8 cellular contexts compared by ENCODE assay signal in the genomic region with DNA sequence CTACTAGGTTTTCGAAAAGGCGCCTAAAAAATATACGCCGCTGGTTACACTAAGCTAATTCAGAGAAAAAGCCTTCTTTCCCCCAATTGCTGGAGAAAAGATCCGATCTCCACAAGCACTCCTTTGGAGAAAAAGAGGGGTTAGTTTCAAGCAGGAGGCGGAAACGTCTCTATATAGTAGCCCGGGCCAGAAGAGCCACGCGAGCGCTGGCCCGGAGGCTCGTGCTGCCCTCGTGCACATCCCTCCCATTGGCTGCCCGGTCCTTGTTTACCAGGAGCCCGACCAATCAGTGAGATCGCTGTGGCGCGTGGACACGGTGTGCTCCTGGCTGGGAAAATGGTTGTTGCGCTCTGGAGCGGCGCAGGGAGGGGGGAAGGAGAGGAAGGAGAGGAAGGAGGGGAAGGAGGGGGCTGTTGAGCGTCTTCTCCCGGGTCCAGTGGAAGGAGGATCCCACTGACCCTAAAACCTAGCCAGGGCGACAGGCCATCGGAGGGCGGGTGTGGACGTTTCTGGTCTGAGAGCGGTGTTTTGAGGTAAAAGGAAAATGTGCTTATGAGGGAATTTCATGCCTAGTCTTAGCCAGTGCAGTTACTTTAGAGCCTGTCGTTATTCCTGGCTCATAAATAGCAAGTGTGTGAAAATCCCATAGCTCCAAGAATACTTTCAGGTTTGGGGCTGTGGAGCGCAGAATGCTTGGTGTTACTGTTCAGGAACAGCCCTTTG. TPM values are rescaled to one million over a fixed set of nuclear protein-coding genes. Genes with fewer than 3 reads are reported as not detected.
DNase-seq lines count a peak whose midpoint lies in the region; ATAC-seq and TF ChIP-seq lines count a peak whose summit lies in the region.

A gene with protein sequence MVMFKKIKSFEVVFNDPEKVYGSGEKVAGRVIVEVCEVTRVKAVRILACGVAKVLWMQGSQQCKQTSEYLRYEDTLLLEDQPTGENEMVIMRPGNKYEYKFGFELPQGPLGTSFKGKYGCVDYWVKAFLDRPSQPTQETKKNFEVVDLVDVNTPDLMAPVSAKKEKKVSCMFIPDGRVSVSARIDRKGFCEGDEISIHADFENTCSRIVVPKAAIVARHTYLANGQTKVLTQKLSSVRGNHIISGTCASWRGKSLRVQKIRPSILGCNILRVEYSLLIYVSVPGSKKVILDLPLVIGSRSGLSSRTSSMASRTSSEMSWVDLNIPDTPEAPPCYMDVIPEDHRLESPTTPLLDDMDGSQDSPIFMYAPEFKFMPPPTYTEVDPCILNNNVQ (minus strand): TSS at position 147 of the 723 bp plus-strand sequence. CDS start 313 bp downstream, outside the sequence.

- DNase-seq in NCI-H1930 (lab: John Stamatoyannopoulos, UW) (peak; percentile 96 to 98), left ventricle myocardium inferior (peak; percentile 99), posterior vena cava (ENCODE audit: low spot score) (peak; percentile 100), upper lobe of left lung (peak; percentile 96 to 100)

- H3K27ac ChIP-seq in angular gyrus (ENCODE audit: low read depth, low read length) (peak within 1 kb of the TSS; percentile 98), left ventricle myocardium inferior (replicated peaks) (peak within 1 kb of the TSS; percentile 99), upper lobe of left lung (peak within 1 kb of the TSS; percentile 93 to 96 (median 96))

- WGBS in upper lobe of left lung, 2 donors = 0% methylated on average over 26 to 32 of the region's 32 CpGs

- peak; percentile 61 to 98 (median 95) for TF ChIP-seq POLR2A in upper lobe of left lung (IDR thresholded peaks at IDR 0.05)

- H3K9me3 ChIP-seq in left ventricle myocardium inferior (replicated peaks) (no peaks in the 10 kb centered on the region), upper lobe of left lung (no peaks in the 10 kb centered on the region)

- no peak for TF ChIP-seq CTCF in left ventricle myocardium inferior (IDR thresholded peaks at IDR 0.05; ENCODE audit: borderline replicate concordance)
- no peak for TF ChIP-seq CTCF in upper lobe of left lung (IDR thresholded peaks at IDR 0.05)

- TF ChIP-seq EP300 in upper lobe of left lung (IDR thresholded peaks at IDR 0.05) = peak in 2 of 4 donors; percentile 85 to 97

- peak within 1 kb of the TSS; percentile 86 for H3K4me3 ChIP-seq in left ventricle myocardium inferior
- H3K4me3 ChIP-seq in upper lobe of left lung = peak within 1 kb of the TSS; percentile 70 to 89 (median 77)

- peak; percentile 72 for ATAC-seq in GM18499 (IDR thresholded peaks at IDR 0.05; ENCODE audit: insufficient read depth, unreplicated experiment)
- ATAC-seq in HG02970 (IDR thresholded peaks at IDR 0.05; ENCODE audit: low FRiP score, unreplicated experiment) = peak; percentile 85
- ATAC-seq in upper lobe of left lung (ENCODE audit: low FRiP score in 2 of 2) = peak; percentile 95 to 98

- H3K36me3 ChIP-seq in left ventricle myocardium inferior (peaks cover 40% of the 10 kb centered on the region), upper lobe of left lung (peaks cover 26 to 43% (median 32%) of the 10 kb centered on the region in 4 donors)

- intact Hi-C loops in T-helper 2 cell treated with Interferon-gamma antibody and Interleukin-4, amounts not matched to agents 100 ng/mL and 5 ng/mL, for 36 hours (cut with micrococcal nuclease) = loop anchor here (1.0 to 2.0 kb wide), 6 partner anchors 11 to 78 kb away; a partner anchor contains a TSS
- intact Hi-C loops in left ventricle myocardium inferior (cut with micrococcal nuclease) = no loop called here
- intact Hi-C loops in posterior vena cava (cut with DNase I) = no loop called here

- H3K27me3 ChIP-seq in left ventricle myocardium inferior (ENCODE audit: low read depth) (no peaks in the 10 kb centered on the region), upper lobe of left lung (no peaks in the 10 kb centered on the region)

- H3K4me1 ChIP-seq in left ventricle myocardium inferior (peaks cover 88% of the 10 kb centered on the region), upper lobe of left lung (peaks cover 38 to 48% (median 40%) of the 10 kb centered on the region in 4 donors)

RNA-seq across cellular contexts. Expression of the gene that starts here (rescaled TPM):
- 226 and 231 TPM in 2 replicates for total RNA-seq in T-helper 2 cell treated with Interferon-gamma antibody and Interleukin-4, amounts not matched to agents 100 ng/mL and 5 ng/mL, for 36 hours
- total RNA-seq in left ventricle myocardium inferior = 753 TPM
- 100 to 1,000 TPM; 393 to 441 TPM for total RNA-seq in posterior vena cava
- 1,000 to 10,000 TPM in 3 of 6 donors, 100 to 1,000 TPM in 3; 703 to 1,481 (median 910) TPM for total RNA-seq in upper lobe of left lung

Comparison
In these comparisons a context has a peak if more than half of its experiments do, and no peak if none do; other contexts are left out.
1. Peak in every context shown above with its lines: DNase-seq, ATAC-seq, H3K4me3 ChIP-seq and H3K27ac ChIP-seq.